ENCODE assay signal across 5 cellular contexts in genomic region chr5:162119801-162120200, GRCh38. TPM values are rescaled to one million over a fixed set of nuclear protein-coding genes. Genes with fewer than 3 reads are reported as not detected.
"Had no signal": no experiment of that assay in that cellular context is flagged by ENCODE, and none has a peak within 500 bp of the region (broad histone marks: within the 10 kb centered on the region; RNA-seq: fewer than 3 reads in every experiment).

No MANE protein-coding gene starts in this region.

- DNase-seq: GM23248, GOT3, H7, HFFc6 had no signal

RNA-seq across cellular contexts. Expression of gene GABRG2, which starts 52.2 kb away (rescaled TPM):
- total RNA-seq: GM23248, HepG2, HFFc6 had no signal
